9 cellular contexts compared by ENCODE assay signal in the genomic region with DNA sequence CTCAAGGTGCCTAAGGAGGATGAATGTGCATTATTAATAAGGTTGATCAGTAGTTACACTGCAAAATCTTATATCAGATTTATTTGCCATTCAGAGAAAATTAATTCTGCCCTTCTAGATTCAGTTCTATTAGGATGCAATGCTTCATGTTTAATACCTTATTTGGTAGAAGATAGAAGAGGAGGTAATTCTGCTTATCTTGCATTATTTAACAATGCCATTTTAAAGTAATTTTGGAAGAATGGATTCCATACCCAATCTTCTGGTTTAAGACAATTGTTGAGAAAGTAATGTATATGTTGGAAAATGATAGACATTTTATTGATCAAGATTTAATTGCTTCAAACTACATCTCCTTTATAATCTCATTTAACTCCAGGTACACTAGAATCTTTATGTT.
"Had no signal": no experiment of that assay in that cellular context is flagged by ENCODE, and none has a peak within 500 bp of the region (broad histone marks: within the 10 kb centered on the region; RNA-seq: fewer than 3 reads in every experiment).

No MANE protein-coding gene starts in this region.

- H3K4me2 ChIP-seq: KMS-11 had no signal

- H3K4me3 ChIP-seq: GM23248 had no signal

- FAIRE-seq: H54, HTR-8/SVneo had no signal

- H3K4me3 Mint-ChIP-seq: H9 had no signal

- H3K27ac Mint-ChIP-seq: H9 had no signal

- H3K27ac ChIP-seq: GM23248, KMS-11 had no signal

- H3K9ac ChIP-seq: GM23248, KMS-11 had no signal

- DNase-seq: GM23248, GOT3, H9, HCEC 1CT, Karpas-422, KBM-7 had no signal

- H2AFZ ChIP-seq: GM23248 had no signal
